Comparison of ENCODE assay signal across 12 cellular contexts in genomic region chr9:99445377-99445891, GRCh38.
A peak's percentile ranks its signal among the peaks of the same experiment; 100 is the strongest.
DNase-seq lines count a peak whose midpoint lies in the region; ATAC-seq, FAIRE-seq and TF ChIP-seq lines count a peak whose summit lies in the region.
"Had no signal": no experiment of that assay in that cellular context is flagged by ENCODE, and none has a peak within 500 bp of the region (broad histone marks: within the 10 kb centered on the region; RNA-seq: fewer than 3 reads in every experiment).

No MANE protein-coding gene starts in this region.

- TF ChIP-seq CTCF in choroid plexus epithelial cell (conservative IDR thresholded peaks at IDR 0.05; ENCODE audit: low read depth, low read length) = no peak
- TF ChIP-seq CTCF in left lung (IDR thresholded peaks at IDR 0.05) = no peak

- H3K9me3 ChIP-seq in left lung = no peaks in the 10 kb centered on the region

- peak; percentile 82 for DNase-seq in A172 (ENCODE audit: low spot score)
- DNase-seq in HTR-8/SVneo (ENCODE audit: insufficient read length, low spot score) = peak; percentile 68
- DNase-seq in choroid plexus epithelial cell (ENCODE audit: low read depth) = peak; percentile 94
- peak in 1 of 2 donors; percentile 37 for DNase-seq in left lung
- no peak for DNase-seq in activated naive CD4-positive, alpha-beta T cell treated with anti-CD3 and anti-CD28 coated beads, Interleukin-2, amount 10 ng/mL, durations not matched to agents 7 days and 5 days
- DNase-seq in stimulated activated naive CD4-positive, alpha-beta T cell (lab: John Stamatoyannopoulos, UW) = no peak
- DNase-seq in NCI-H1092 treated with DMSO at 0.1 percent for 48 hours (lab: John Stamatoyannopoulos, UW) = no peak
- DNase-seq: activated CD4-positive, alpha-beta T cell treated with anti-CD3 and anti-CD28 coated beads for 1 hour had no signal

- no peak overlapping the region for H3K4me3 ChIP-seq in choroid plexus epithelial cell (ENCODE audit: low read depth, low read length)
- H3K4me3 ChIP-seq in left lung = no peak overlapping the region

- CTCF ChIA-PET in activated naive CD4-positive, alpha-beta T cell treated with anti-CD3 and anti-CD28 coated beads, Interleukin-2, amount 10 ng/mL, durations not matched to agents 7 days and 5 days (lab: Charles Lee) = no interaction called here

- no peaks in the 10 kb centered on the region for H3K36me3 Mint-ChIP-seq in activated naive CD4-positive, alpha-beta T cell treated with anti-CD3 and anti-CD28 coated beads, Interleukin-2, amount 10 ng/mL, durations not matched to agents 7 days and 5 days

- H3K27ac ChIP-seq in left lung = peak overlapping the region in 1 of 2 donors; percentile 33

- no peaks in the 10 kb centered on the region for H3K9me3 Mint-ChIP-seq in activated naive CD4-positive, alpha-beta T cell treated with anti-CD3 and anti-CD28 coated beads, Interleukin-2, amount 10 ng/mL, durations not matched to agents 7 days and 5 days
- H3K9me3 Mint-ChIP-seq: central memory CD8-positive, alpha-beta T cell had no signal

- FAIRE-seq in HTR-8/SVneo (lab: Jason Lieb, UNC) = peak; percentile 26
- FAIRE-seq: H1 had no signal

- H3K4me1 Mint-ChIP-seq in activated naive CD4-positive, alpha-beta T cell treated with anti-CD3 and anti-CD28 coated beads, Interleukin-2, amount 10 ng/mL, durations not matched to agents 7 days and 5 days = no peaks in the 10 kb centered on the region
- H3K4me1 Mint-ChIP-seq: B cell; central memory CD8-positive, alpha-beta T cell had no signal

- H3K27me3 Mint-ChIP-seq in activated naive CD4-positive, alpha-beta T cell treated with anti-CD3 and anti-CD28 coated beads, Interleukin-2, amount 10 ng/mL, durations not matched to agents 7 days and 5 days = peaks cover 24% of the 10 kb centered on the region

- H3K27me3 ChIP-seq in left lung = no peaks in the 10 kb centered on the region

- ATAC-seq in left lung (peak; percentile 79), HG02571 (IDR thresholded peaks at IDR 0.05; ENCODE audit: unreplicated experiment) (no peak)

- no peak overlapping the region for H3K27ac Mint-ChIP-seq in activated naive CD4-positive, alpha-beta T cell treated with anti-CD3 and anti-CD28 coated beads, Interleukin-2, amount 10 ng/mL, durations not matched to agents 7 days and 5 days
- H3K27ac Mint-ChIP-seq: B cell had no signal

- no peaks in the 10 kb centered on the region for H3K36me3 ChIP-seq in left lung

- intact Hi-C loops in left lung (cut with DNase I) = no loop called here

- H3K4me3 Mint-ChIP-seq in activated naive CD4-positive, alpha-beta T cell treated with anti-CD3 and anti-CD28 coated beads, Interleukin-2, amount 10 ng/mL, durations not matched to agents 7 days and 5 days = no peak overlapping the region
- H3K4me3 Mint-ChIP-seq: B cell; central memory CD8-positive, alpha-beta T cell had no signal

- H3K4me1 ChIP-seq in left lung = no peaks in the 10 kb centered on the region

Comparison
In these comparisons a context has a peak if more than half of its experiments do, and no peak if none do; other contexts are left out.
1. DNase-seq: peak in A172 (single experiment), HTR-8/SVneo (single experiment) and choroid plexus epithelial cell (single experiment); none in activated naive CD4-positive, alpha-beta T cell treated with anti-CD3 and anti-CD28 coated beads, Interleukin-2, amount 10 ng/mL, durations not matched to agents 7 days and 5 days (single experiment), stimulated activated naive CD4-positive, alpha-beta T cell (0 of 6) and NCI-H1092 treated with DMSO at 0.1 percent for 48 hours (single experiment).